ENCODE assay signal across 23 cellular contexts in genomic region chr14:23085458-23085857, GRCh38. TPM values are rescaled to one million over a fixed set of nuclear protein-coding genes. Genes with fewer than 3 reads are reported as not detected.
DNase-seq lines count a peak whose midpoint lies in the region; ATAC-seq lines count a peak whose summit lies in the region.
"Had no signal": no experiment of that assay in that cellular context is flagged by ENCODE, and none has a peak within 500 bp of the region (broad histone marks: within the 10 kb centered on the region; RNA-seq: fewer than 3 reads in every experiment).

No MANE protein-coding gene starts in this region.

- H4K91ac ChIP-seq in mesenchymal stem cell (ENCODE audit: low read length): no peak overlapping the region

- H3K9me3 ChIP-seq in mesenchymal stem cell (ENCODE audit: control insufficient read depth, low read length) (no peaks in the 10 kb centered on the region), SJCRH30 (replicated peaks) (no peaks in the 10 kb centered on the region)
- H3K9me3 ChIP-seq: thoracic aorta had no signal

- H3K27me3 Mint-ChIP-seq in activated CD4-positive, alpha-beta memory T cell treated with anti-CD3 and anti-CD28 coated beads for 36 hours: no peaks in the 10 kb centered on the region
- no peaks in the 10 kb centered on the region for H3K27me3 Mint-ChIP-seq in activated CD4-positive, alpha-beta memory T cell treated with anti-CD3 and anti-CD28 coated beads, Interleukin-2, amount 10 ng/mL, durations not matched to agents 7 days and 5 days
- no peaks in the 10 kb centered on the region for H3K27me3 Mint-ChIP-seq in activated naive CD8-positive, alpha-beta T cell treated with anti-CD3 and anti-CD28 coated beads for 36 hours
- H3K27me3 Mint-ChIP-seq: naive thymus-derived CD4-positive, alpha-beta T cell had no signal

- no peak overlapping the region for H2AK5ac ChIP-seq in mesenchymal stem cell (ENCODE audit: low read length, severe bottlenecking)

- H3K27me3 ChIP-seq in mesenchymal stem cell (ENCODE audit: control insufficient read depth in 1 of 2, insufficient read depth in 1 of 2, low read length in 2 of 2) (no peaks in the 10 kb centered on the region), SJCRH30 (no peaks in the 10 kb centered on the region)

- H3K79me1 ChIP-seq in mesenchymal stem cell (replicated peaks; ENCODE audit: low read length, poor library complexity, severe bottlenecking): peaks cover 6% of the 10 kb centered on the region

- peak overlapping the region; percentile 11 for H3K4me3 Mint-ChIP-seq in activated CD4-positive, alpha-beta memory T cell treated with anti-CD3 and anti-CD28 coated beads for 36 hours
- H3K4me3 Mint-ChIP-seq in activated CD4-positive, alpha-beta memory T cell treated with anti-CD3 and anti-CD28 coated beads, Interleukin-2, amount 10 ng/mL, durations not matched to agents 7 days and 5 days: no peak overlapping the region
- H3K4me3 Mint-ChIP-seq in activated naive CD8-positive, alpha-beta T cell treated with anti-CD3 and anti-CD28 coated beads for 36 hours: no peak overlapping the region
- H3K4me3 Mint-ChIP-seq: naive thymus-derived CD4-positive, alpha-beta T cell; T-helper 1 cell treated with Interleukin-12 subunit alpha and Interleukin-12 subunit beta and Interleukin-4 antibody, amounts not matched to agents 30 μg/mL and 1 μg/mL, for 36 hours had no signal

- no peak overlapping the region for H2BK120ac ChIP-seq in mesenchymal stem cell (ENCODE audit: low read depth, low read length)

- WGBS in mesenchymal stem cell: 96% methylated on average over 3 of the region's 3 CpGs

- H3K4me3 ChIP-seq in mesenchymal stem cell (ENCODE audit: insufficient read depth in 1 of 2, low read depth in 1 of 2, low read length in 2 of 2) (no peak overlapping the region), SJCRH30 (no peak overlapping the region)
- H3K4me3 ChIP-seq: thoracic aorta had no signal

- H3K14ac ChIP-seq in mesenchymal stem cell (ENCODE audit: low read length in 2 of 2): no peak overlapping the region

- no peak overlapping the region for H3K4ac ChIP-seq in mesenchymal stem cell (ENCODE audit: low read depth in 1 of 2, low read length in 2 of 2)

- CTCF ChIA-PET in activated CD4-positive, alpha-beta memory T cell treated with anti-CD3 and anti-CD28 coated beads for 36 hours (lab: Charles Lee): interaction anchor here (0.5 to 7.2 kb wide), 10 partner anchors 8 to 525 kb away, joined by 3 to 67 read pairs (median 4); partner anchors contain the start of genes ACIN1, C14orf119 and CDH24
- CTCF ChIA-PET in activated CD4-positive, alpha-beta memory T cell treated with anti-CD3 and anti-CD28 coated beads, Interleukin-2, amount 10 ng/mL, durations not matched to agents 7 days and 5 days (lab: Charles Lee): interaction anchor here (1.2 to 2.4 kb wide), 4 partner anchors 8 to 35 kb away, joined by 4 to 10 read pairs (median 8); partner anchors contain the start of genes ACIN1 and C14orf119

- H3K9ac ChIP-seq in mesenchymal stem cell (ENCODE audit: low read length): peak overlapping the region; percentile 55

- H3K9me3 Mint-ChIP-seq in activated CD4-positive, alpha-beta memory T cell treated with anti-CD3 and anti-CD28 coated beads for 36 hours: no peaks in the 10 kb centered on the region
- no peaks in the 10 kb centered on the region for H3K9me3 Mint-ChIP-seq in activated CD4-positive, alpha-beta memory T cell treated with anti-CD3 and anti-CD28 coated beads, Interleukin-2, amount 10 ng/mL, durations not matched to agents 7 days and 5 days
- H3K9me3 Mint-ChIP-seq in activated naive CD8-positive, alpha-beta T cell treated with anti-CD3 and anti-CD28 coated beads for 36 hours: no peaks in the 10 kb centered on the region
- H3K9me3 Mint-ChIP-seq: T-helper 1 cell treated with Interleukin-12 subunit alpha and Interleukin-12 subunit beta and Interleukin-4 antibody, amounts not matched to agents 30 μg/mL and 1 μg/mL, for 36 hours had no signal

- no peak for ATAC-seq in HG03354 (IDR thresholded peaks at IDR 0.05; ENCODE audit: poor library complexity, severe bottlenecking, unreplicated experiment)
- ATAC-seq: naive thymus-derived CD4-positive, alpha-beta T cell had no signal

- no peak overlapping the region for H3K23ac ChIP-seq in mesenchymal stem cell (ENCODE audit: low read length in 2 of 2)

- no peak overlapping the region for H3K18ac ChIP-seq in mesenchymal stem cell (ENCODE audit: low read depth in 1 of 2, low read length in 2 of 2)

- H3K27ac ChIP-seq in mesenchymal stem cell (ENCODE audit: low read length, poor library complexity, severe bottlenecking): no peak overlapping the region
- H3K27ac ChIP-seq in SJCRH30: no peak overlapping the region
- H3K27ac ChIP-seq: thoracic aorta had no signal

- H2BK15ac ChIP-seq in mesenchymal stem cell (ENCODE audit: low read depth, poor library complexity, severe bottlenecking): no peak overlapping the region

- no peak overlapping the region for H4K8ac ChIP-seq in mesenchymal stem cell (ENCODE audit: low read length)

- no peak overlapping the region for H2AFZ ChIP-seq in mesenchymal stem cell (ENCODE audit: low read depth, low read length)

- H3K4me1 Mint-ChIP-seq in activated CD4-positive, alpha-beta memory T cell treated with anti-CD3 and anti-CD28 coated beads for 36 hours (ENCODE audit: low read depth): peaks cover 44% of the 10 kb centered on the region
- H3K4me1 Mint-ChIP-seq in activated CD4-positive, alpha-beta memory T cell treated with anti-CD3 and anti-CD28 coated beads, Interleukin-2, amount 10 ng/mL, durations not matched to agents 7 days and 5 days: peaks cover 19% of the 10 kb centered on the region
- peaks cover 29% of the 10 kb centered on the region for H3K4me1 Mint-ChIP-seq in activated naive CD8-positive, alpha-beta T cell treated with anti-CD3 and anti-CD28 coated beads for 36 hours

- no peak overlapping the region for H3K4me2 ChIP-seq in mesenchymal stem cell (ENCODE audit: low read length, poor library complexity, severe bottlenecking)

- peaks cover 29 to 94% of the 10 kb centered on the region in 2 experiments for H3K36me3 ChIP-seq in mesenchymal stem cell (ENCODE audit: control insufficient read depth in 1 of 2, insufficient read depth in 2 of 2, low read depth in 1 of 2, low read length in 2 of 2)
- H3K36me3 ChIP-seq in SJCRH30: peaks cover 78% of the 10 kb centered on the region

- H3K36me3 Mint-ChIP-seq in activated CD4-positive, alpha-beta memory T cell treated with anti-CD3 and anti-CD28 coated beads for 36 hours: peaks cover 51% of the 10 kb centered on the region
- peaks cover 69% of the 10 kb centered on the region for H3K36me3 Mint-ChIP-seq in activated CD4-positive, alpha-beta memory T cell treated with anti-CD3 and anti-CD28 coated beads, Interleukin-2, amount 10 ng/mL, durations not matched to agents 7 days and 5 days (ENCODE audit: low read depth)
- peaks cover 16% of the 10 kb centered on the region for H3K36me3 Mint-ChIP-seq in activated naive CD8-positive, alpha-beta T cell treated with anti-CD3 and anti-CD28 coated beads for 36 hours

- peaks cover 2% of the 10 kb centered on the region for H3K4me1 ChIP-seq in mesenchymal stem cell (ENCODE audit: control insufficient read depth, insufficient read depth, low read depth, low read length)
- no peaks in the 10 kb centered on the region for H3K4me1 ChIP-seq in SJCRH30

- POLR2A ChIA-PET in activated CD4-positive, alpha-beta memory T cell treated with anti-CD3 and anti-CD28 coated beads for 36 hours (lab: Charles Lee): interaction anchor here (0.6 to 2.3 kb wide), 4 partner anchors 9 to 62 kb away, joined by 3 to 13 read pairs (median 4); partner anchors contain the start of genes ACIN1 and C14orf119
- POLR2A ChIA-PET in activated CD4-positive, alpha-beta memory T cell treated with anti-CD3 and anti-CD28 coated beads, Interleukin-2, amount 10 ng/mL, durations not matched to agents 7 days and 5 days (lab: Charles Lee): interaction anchor here (1.0 to 2.0 kb wide), 4 partner anchors 8 to 35 kb away, joined by 3 to 7 read pairs (median 5); partner anchors contain the start of genes ACIN1 and C14orf119

- H2BK12ac ChIP-seq in mesenchymal stem cell (ENCODE audit: low read length in 2 of 2): no peak overlapping the region

- H2BK5ac ChIP-seq in mesenchymal stem cell (ENCODE audit: low read depth, low read length, poor library complexity, severe bottlenecking): no peak overlapping the region

- H3K27ac Mint-ChIP-seq in activated CD4-positive, alpha-beta memory T cell treated with anti-CD3 and anti-CD28 coated beads for 36 hours: peak overlapping the region; percentile 90
- no peak overlapping the region for H3K27ac Mint-ChIP-seq in activated CD4-positive, alpha-beta memory T cell treated with anti-CD3 and anti-CD28 coated beads, Interleukin-2, amount 10 ng/mL, durations not matched to agents 7 days and 5 days
- H3K27ac Mint-ChIP-seq in activated naive CD8-positive, alpha-beta T cell treated with anti-CD3 and anti-CD28 coated beads for 36 hours: peak overlapping the region; percentile 28
- H3K27ac Mint-ChIP-seq: T-helper 1 cell treated with Interleukin-12 subunit alpha and Interleukin-12 subunit beta and Interleukin-4 antibody, amounts not matched to agents 30 μg/mL and 1 μg/mL, for 36 hours had no signal

- intact Hi-C loops in activated CD4-positive, alpha-beta memory T cell treated with anti-CD3 and anti-CD28 coated beads for 36 hours (cut with micrococcal nuclease): loop anchor here (1.0 kb wide), 1 partner anchor 10 kb away; the partner anchor contains the start of genes ACIN1 and C14orf119

- peak; percentile 29 for DNase-seq in activated CD4-positive, alpha-beta memory T cell treated with anti-CD3 and anti-CD28 coated beads for 36 hours
- DNase-seq in activated CD4-positive, alpha-beta memory T cell treated with anti-CD3 and anti-CD28 coated beads, Interleukin-2, amount 10 ng/mL, durations not matched to agents 7 days and 5 days: no peak
- DNase-seq in AG20443 (ENCODE audit: low spot score): peak; percentile 21
- no peak for DNase-seq in activated naive CD8-positive, alpha-beta T cell treated with anti-CD3 and anti-CD28 coated beads for 36 hours
- DNase-seq in mesenchymal stem cell: no peak
- no peak for DNase-seq in SJCRH30
- DNase-seq in NCI-H1092 treated with DMSO at 0.1 percent for 48 hours (lab: John Stamatoyannopoulos, UW): no peak
- DNase-seq: amniotic stem cell; DND-41; effector CD8-positive, alpha-beta T cell; hippocampal formation; naive thymus-derived CD4-positive, alpha-beta T cell; NCI-H1417 treated with DMSO at 0.1 percent for 48 hours; NCI-H2171; posterior cingulate gyrus; SHP77 treated with DMSO at 0.1 percent for 48 hours; stimulated activated CD8-positive, alpha-beta memory T cell treated with anti-CD3 and anti-CD28 coated beads, Interleukin-4, amount 100 ng/mL, for 48 hours had no signal

RNA-seq across cellular contexts. Expression of gene ACIN1, which starts 9.5 kb away (rescaled TPM):
- total RNA-seq in activated CD4-positive, alpha-beta memory T cell treated with anti-CD3 and anti-CD28 coated beads for 36 hours: 100 to 1,000 TPM; 148 to 157 TPM
- total RNA-seq in activated CD4-positive, alpha-beta memory T cell treated with anti-CD3 and anti-CD28 coated beads, Interleukin-2, amount 10 ng/mL, durations not matched to agents 7 days and 5 days: 100 to 1,000 TPM; 166 to 167 TPM
- 100 to 1,000 TPM; 160 to 174 TPM for total RNA-seq in activated naive CD8-positive, alpha-beta T cell treated with anti-CD3 and anti-CD28 coated beads for 36 hours
- 96.0 TPM for polyA plus RNA-seq in mesenchymal stem cell (2013, experiment 1 of 2)
- polyA plus RNA-seq in mesenchymal stem cell (2013, experiment 2 of 2): 87.5 TPM
- 143 and 164 TPM in 2 replicates for total RNA-seq in SJCRH30 (2014; rRNA removed; shearing (Covaris generic))

RNA-seq across cellular contexts. Expression of gene C14orf119, which starts 9.8 kb away (rescaled TPM):
- total RNA-seq in activated CD4-positive, alpha-beta memory T cell treated with anti-CD3 and anti-CD28 coated beads for 36 hours: 10 to 100 TPM; 58.0 to 62.8 TPM
- total RNA-seq in activated CD4-positive, alpha-beta memory T cell treated with anti-CD3 and anti-CD28 coated beads, Interleukin-2, amount 10 ng/mL, durations not matched to agents 7 days and 5 days: 10 to 100 TPM; 49.2 to 55.5 TPM
- total RNA-seq in activated naive CD8-positive, alpha-beta T cell treated with anti-CD3 and anti-CD28 coated beads for 36 hours: 10 to 100 TPM; 52.0 to 57.0 TPM
- polyA plus RNA-seq in mesenchymal stem cell (2013, experiment 1 of 2): 50.4 TPM
- polyA plus RNA-seq in mesenchymal stem cell (2013, experiment 2 of 2): 51.9 TPM
- 43.6 and 46.0 TPM in 2 replicates for total RNA-seq in SJCRH30 (2014; rRNA removed; shearing (Covaris generic))

RNA-seq across cellular contexts. Expression of gene CIROP, which starts 19.3 kb away (rescaled TPM):
- not detected for total RNA-seq in activated CD4-positive, alpha-beta memory T cell treated with anti-CD3 and anti-CD28 coated beads for 36 hours
- not detected for total RNA-seq in activated CD4-positive, alpha-beta memory T cell treated with anti-CD3 and anti-CD28 coated beads, Interleukin-2, amount 10 ng/mL, durations not matched to agents 7 days and 5 days
- not detected for total RNA-seq in activated naive CD8-positive, alpha-beta T cell treated with anti-CD3 and anti-CD28 coated beads for 36 hours
- polyA plus RNA-seq in mesenchymal stem cell (2013, experiment 1 of 2): not detected
- polyA plus RNA-seq in mesenchymal stem cell (2013, experiment 2 of 2): not detected
- not detected in 2 replicates for total RNA-seq in SJCRH30 (2014; rRNA removed; shearing (Covaris generic))
- total RNA-seq: lung microvascular endothelial cell; naive thymus-derived CD4-positive, alpha-beta T cell had no signal
- polyA plus RNA-seq: keratinocyte; naive thymus-derived CD4-positive, alpha-beta T cell had no signal

RNA-seq across cellular contexts. Expression of gene CDH24, which starts 28.1 kb away (rescaled TPM):
- total RNA-seq in activated CD4-positive, alpha-beta memory T cell treated with anti-CD3 and anti-CD28 coated beads for 36 hours: 1 to 10 TPM in 1 of 2 experiments, under 1 TPM in 1; 1.00 to 1.1 TPM
- total RNA-seq in activated CD4-positive, alpha-beta memory T cell treated with anti-CD3 and anti-CD28 coated beads, Interleukin-2, amount 10 ng/mL, durations not matched to agents 7 days and 5 days: 1 to 10 TPM; 1.6 to 2.0 TPM
- under 1 TPM; 0.49 to 0.52 TPM for total RNA-seq in activated naive CD8-positive, alpha-beta T cell treated with anti-CD3 and anti-CD28 coated beads for 36 hours
- polyA plus RNA-seq in mesenchymal stem cell (2013, experiment 1 of 2): 5.8 TPM
- polyA plus RNA-seq in mesenchymal stem cell (2013, experiment 2 of 2): 5.0 TPM
- 8.3 and 9.6 TPM in 2 replicates for total RNA-seq in SJCRH30 (2014; rRNA removed; shearing (Covaris generic))

RNA-seq across cellular contexts. Expression of gene CEBPE, which starts 33.6 kb away (rescaled TPM):
- total RNA-seq in activated CD4-positive, alpha-beta memory T cell treated with anti-CD3 and anti-CD28 coated beads for 36 hours: under 1 TPM; 0.19 to 0.34 TPM
- under 1 TPM; 0.25 to 0.83 TPM for total RNA-seq in activated CD4-positive, alpha-beta memory T cell treated with anti-CD3 and anti-CD28 coated beads, Interleukin-2, amount 10 ng/mL, durations not matched to agents 7 days and 5 days
- under 1 TPM; 0.45 to 0.68 TPM for total RNA-seq in activated naive CD8-positive, alpha-beta T cell treated with anti-CD3 and anti-CD28 coated beads for 36 hours
- not detected for polyA plus RNA-seq in mesenchymal stem cell (2013, experiment 1 of 2)
- not detected for polyA plus RNA-seq in mesenchymal stem cell (2013, experiment 2 of 2)
- total RNA-seq in SJCRH30 (2014; rRNA removed; shearing (Covaris generic)): not detected in 2 replicates
- total RNA-seq: fibroblast of lung, lung microvascular endothelial cell, thoracic aorta had no signal
- polyA plus RNA-seq: fibroblast of lung, keratinocyte had no signal

Comparison
In these comparisons a context has a peak if more than half of its experiments do, and no peak if none do; other contexts are left out.
1. DNase-seq: peak in activated CD4-positive, alpha-beta memory T cell treated with anti-CD3 and anti-CD28 coated beads for 36 hours (single experiment) and AG20443 (single experiment); none in activated CD4-positive, alpha-beta memory T cell treated with anti-CD3 and anti-CD28 coated beads, Interleukin-2, amount 10 ng/mL, durations not matched to agents 7 days and 5 days (single experiment), activated naive CD8-positive, alpha-beta T cell treated with anti-CD3 and anti-CD28 coated beads for 36 hours (single experiment), mesenchymal stem cell (single experiment), SJCRH30 (0 of 2) and NCI-H1092 treated with DMSO at 0.1 percent for 48 hours (single experiment).